ENCODE assay signal across 20 cellular contexts in the genomic region with DNA sequence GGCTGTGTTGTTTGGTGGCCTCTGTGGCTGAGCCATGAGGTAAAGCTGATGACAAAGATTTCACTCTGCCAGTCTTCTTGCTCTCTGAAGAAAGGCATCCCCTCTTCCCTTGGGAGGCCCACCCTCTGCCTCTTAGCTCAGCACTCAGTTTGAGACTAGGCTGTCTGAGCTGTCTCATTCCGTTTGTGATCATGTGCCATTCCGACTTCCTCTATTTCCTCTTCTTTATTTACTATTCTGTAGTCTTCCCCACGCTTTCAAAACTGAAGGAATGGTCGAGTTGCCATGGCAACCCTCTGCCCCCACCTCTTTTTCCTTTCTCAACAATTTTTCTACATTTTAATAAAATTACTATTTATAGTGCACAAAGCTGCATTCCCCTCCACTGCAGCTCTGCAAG. TPM values are rescaled to one million over a fixed set of nuclear protein-coding genes. Genes with fewer than 3 reads are reported as not detected.
DNase-seq lines count a peak whose midpoint lies in the region; ATAC-seq and TF ChIP-seq lines count a peak whose summit lies in the region.
"Had no signal": no experiment of that assay in that cellular context is flagged by ENCODE, and none has a peak within 500 bp of the region (broad histone marks: within the 10 kb centered on the region; RNA-seq: fewer than 3 reads in every experiment).

No MANE protein-coding gene starts in this region.

- intact Hi-C loops in activated CD8-positive, alpha-beta T cell treated with anti-CD3 and anti-CD28 coated beads for 36 hours (cut with micrococcal nuclease), result no loop called here
- intact Hi-C loops in activated B cell treated with CpG ODN at 0.5 μM for 24 hours (cut with micrococcal nuclease), result loop anchor here (1.0 to 2.0 kb wide), 2 partner anchors 9 to 13 kb away; no protein-coding TSS in a partner anchor

- peaks cover 63% of the 10 kb centered on the region for H3K4me1 Mint-ChIP-seq in activated CD8-positive, alpha-beta T cell treated with anti-CD3 and anti-CD28 coated beads for 36 hours (ENCODE audit: low read depth)
- H3K4me1 Mint-ChIP-seq in activated CD8-positive, alpha-beta T cell treated with anti-CD3 and anti-CD28 coated beads, Interleukin-2, amount 10 ng/mL, durations not matched to agents 7 days and 5 days (ENCODE audit: low read depth), result peaks cover 53% of the 10 kb centered on the region
- peaks cover 15% of the 10 kb centered on the region for H3K4me1 Mint-ChIP-seq in activated B cell treated with CpG ODN at 0.5 μM for 24 hours

- H4K91ac ChIP-seq in trophoblast cell (ENCODE audit: low read depth, low read length), result no peak overlapping the region

- H4K8ac ChIP-seq in trophoblast cell (ENCODE audit: low read depth, low read length), result no peak overlapping the region

- no peak overlapping the region for H2AFZ ChIP-seq in trophoblast cell (ENCODE audit: insufficient read depth, low read length, poor library complexity)

- no peaks in the 10 kb centered on the region for H3K36me3 ChIP-seq in trophoblast cell (ENCODE audit: control insufficient read depth in 1 of 2, insufficient read depth in 2 of 2, low read length in 2 of 2)
- H3K36me3 ChIP-seq: tibial nerve, WERI-Rb-1 had no signal

- H2BK120ac ChIP-seq in trophoblast cell (ENCODE audit: insufficient read depth, low read length, poor library complexity), result no peak overlapping the region

- no peak overlapping the region for H3K14ac ChIP-seq in trophoblast cell (ENCODE audit: low read length)

- no peak overlapping the region for H3K4ac ChIP-seq in trophoblast cell (ENCODE audit: low read depth, low read length)

- H3K79me2 ChIP-seq in trophoblast cell (ENCODE audit: control insufficient read depth, insufficient read depth, low read length, poor library complexity), result no peaks in the 10 kb centered on the region

- no peaks in the 10 kb centered on the region for H3K27me3 Mint-ChIP-seq in activated CD8-positive, alpha-beta T cell treated with anti-CD3 and anti-CD28 coated beads for 36 hours
- no peaks in the 10 kb centered on the region for H3K27me3 Mint-ChIP-seq in activated CD8-positive, alpha-beta T cell treated with anti-CD3 and anti-CD28 coated beads, Interleukin-2, amount 10 ng/mL, durations not matched to agents 7 days and 5 days (ENCODE audit: low read depth)
- H3K27me3 Mint-ChIP-seq in activated B cell treated with CpG ODN at 0.5 μM for 24 hours, result no peaks in the 10 kb centered on the region

- H3K9ac ChIP-seq in trophoblast cell (ENCODE audit: low read length), result no peak overlapping the region

- H3K4me3 ChIP-seq in trophoblast cell (ENCODE audit: low read depth, low read length), result no peak overlapping the region
- H3K4me3 ChIP-seq: SK-N-MC, tibial nerve had no signal

- CTCF ChIA-PET in activated CD8-positive, alpha-beta T cell treated with anti-CD3 and anti-CD28 coated beads for 36 hours (lab: Charles Lee), result interaction anchor here (1.0 to 1.8 kb wide), 4 partner anchors 24 to 208 kb away, joined by 3 to 6 read pairs (median 5); no protein-coding TSS in a partner anchor
- CTCF ChIA-PET in activated CD8-positive, alpha-beta T cell treated with anti-CD3 and anti-CD28 coated beads, Interleukin-2, amount 10 ng/mL, durations not matched to agents 7 days and 5 days (lab: Charles Lee), result interaction anchor here (1.1 to 7.9 kb wide), 6 partner anchors 7 to 136 kb away, joined by 3 to 110 read pairs (median 8); no protein-coding TSS in a partner anchor
- CTCF ChIA-PET in activated B cell treated with CpG ODN at 0.5 μM for 24 hours (lab: Charles Lee), result interaction anchor here (1.9 to 2.3 kb wide), 3 partner anchors 9 to 122 kb away, joined by 4 to 10 read pairs (median 5); no protein-coding TSS in a partner anchor

- H3K4me3 Mint-ChIP-seq in activated CD8-positive, alpha-beta T cell treated with anti-CD3 and anti-CD28 coated beads for 36 hours, result no peak overlapping the region
- no peak overlapping the region for H3K4me3 Mint-ChIP-seq in activated CD8-positive, alpha-beta T cell treated with anti-CD3 and anti-CD28 coated beads, Interleukin-2, amount 10 ng/mL, durations not matched to agents 7 days and 5 days
- H3K4me3 Mint-ChIP-seq in activated B cell treated with CpG ODN at 0.5 μM for 24 hours, result no peak overlapping the region

- DNase-seq in activated CD8-positive, alpha-beta T cell treated with anti-CD3 and anti-CD28 coated beads for 36 hours, result no peak
- no peak for DNase-seq in activated CD8-positive, alpha-beta T cell treated with anti-CD3 and anti-CD28 coated beads, Interleukin-2, amount 10 ng/mL, durations not matched to agents 7 days and 5 days
- DNase-seq in activated B cell treated with CpG ODN at 0.5 μM for 24 hours, result no peak
- DNase-seq in trophoblast cell, result peak; percentile 7 to 27
- no peak for DNase-seq in NCI-H1436 (lab: John Stamatoyannopoulos, UW)
- DNase-seq in HuH-7.5 (ENCODE audit: low spot score), result no peak
- no peak for DNase-seq in NCI-H345 treated with DMSO at 0.1 percent for 48 hours (lab: John Stamatoyannopoulos, UW; ENCODE audit: unreplicated experiment)
- DNase-seq: caudate nucleus; DMS 273 treated with DMSO at 0.1 percent for 48 hours; H7; NCI-H1092 treated with DMSO at 0.1 percent for 48 hours; NCI-H345; occipital lobe; stimulated activated CD4-positive, alpha-beta T cell treated with anti-CD3 and anti-CD28 coated beads, Interleukin-4, amount 100 ng/mL, for 1 hour; WERI-Rb-1 had no signal

- H2BK12ac ChIP-seq in trophoblast cell (ENCODE audit: low read length), result no peak overlapping the region

- peak overlapping the region; percentile 64 for H3K27ac Mint-ChIP-seq in activated CD8-positive, alpha-beta T cell treated with anti-CD3 and anti-CD28 coated beads for 36 hours
- no peak overlapping the region for H3K27ac Mint-ChIP-seq in activated CD8-positive, alpha-beta T cell treated with anti-CD3 and anti-CD28 coated beads, Interleukin-2, amount 10 ng/mL, durations not matched to agents 7 days and 5 days
- H3K27ac Mint-ChIP-seq in activated B cell treated with CpG ODN at 0.5 μM for 24 hours, result no peak overlapping the region

- H3K4me1 ChIP-seq in trophoblast cell (ENCODE audit: control insufficient read depth in 1 of 2, insufficient read depth in 2 of 2, low read length in 2 of 2), result no peaks in the 10 kb centered on the region

- no peak overlapping the region for H4K12ac ChIP-seq in trophoblast cell (ENCODE audit: low read depth, low read length)

- POLR2A ChIA-PET in activated CD8-positive, alpha-beta T cell treated with anti-CD3 and anti-CD28 coated beads for 36 hours (lab: Charles Lee), result interaction anchor here (0.7 to 9.3 kb wide), 4 partner anchors 9 to 234 kb away, joined by 3 to 131 read pairs (median 46); a partner anchor contains a TSS
- POLR2A ChIA-PET in activated CD8-positive, alpha-beta T cell treated with anti-CD3 and anti-CD28 coated beads, Interleukin-2, amount 10 ng/mL, durations not matched to agents 7 days and 5 days (lab: Charles Lee), result interaction anchor here (1.8 to 3.4 kb wide), 2 partner anchors 9 to 29 kb away, joined by 10 to 21 read pairs; a partner anchor contains a TSS
- POLR2A ChIA-PET in activated B cell treated with CpG ODN at 0.5 μM for 24 hours (lab: Charles Lee), result interaction anchor here (0.8 kb wide), 1 partner anchor 30 kb away, joined by 3 read pairs; no protein-coding TSS in a partner anchor

- no peak for ATAC-seq in activated CD8-positive, alpha-beta T cell treated with anti-CD3 and anti-CD28 coated beads for 36 hours
- ATAC-seq in activated CD8-positive, alpha-beta T cell treated with anti-CD3 and anti-CD28 coated beads, Interleukin-2, amount 10 ng/mL, durations not matched to agents 7 days and 5 days, result no peak
- ATAC-seq in HG02973 (IDR thresholded peaks at IDR 0.05; ENCODE audit: unreplicated experiment) (peak; percentile 58), activated B cell treated with CpG ODN at 0.5 μM for 24 hours (ENCODE audit: low read depth) (peak; percentile 67)
- ATAC-seq: HepG2 had no signal

- H3K23ac ChIP-seq in trophoblast cell (ENCODE audit: low read length), result no peak overlapping the region

- H3K27me3 ChIP-seq in trophoblast cell (ENCODE audit: insufficient read depth, low read length), result no peaks in the 10 kb centered on the region
- H3K27me3 ChIP-seq: tibial nerve had no signal

- peaks cover 7% of the 10 kb centered on the region for H3K9me3 Mint-ChIP-seq in activated CD8-positive, alpha-beta T cell treated with anti-CD3 and anti-CD28 coated beads for 36 hours
- H3K9me3 Mint-ChIP-seq in activated CD8-positive, alpha-beta T cell treated with anti-CD3 and anti-CD28 coated beads, Interleukin-2, amount 10 ng/mL, durations not matched to agents 7 days and 5 days (ENCODE audit: insufficient read depth), result no peaks in the 10 kb centered on the region
- peaks cover 3% of the 10 kb centered on the region for H3K9me3 Mint-ChIP-seq in activated B cell treated with CpG ODN at 0.5 μM for 24 hours

- no peak overlapping the region for H3K4me2 ChIP-seq in trophoblast cell (ENCODE audit: low read length)

- no peak overlapping the region for H2BK5ac ChIP-seq in trophoblast cell (ENCODE audit: low read depth, low read length, poor library complexity)

- no peak overlapping the region for H3K27ac ChIP-seq in trophoblast cell (ENCODE audit: low read depth, low read length)
- H3K27ac ChIP-seq: SK-N-MC, tibial nerve, WERI-Rb-1 had no signal

- no peak overlapping the region for H3K18ac ChIP-seq in trophoblast cell (ENCODE audit: low read length)

- H3K79me1 ChIP-seq in trophoblast cell (ENCODE audit: low read length), result no peaks in the 10 kb centered on the region

- H3K36me3 Mint-ChIP-seq in activated CD8-positive, alpha-beta T cell treated with anti-CD3 and anti-CD28 coated beads for 36 hours (ENCODE audit: low read depth), result peaks cover 1% of the 10 kb centered on the region
- H3K36me3 Mint-ChIP-seq in activated CD8-positive, alpha-beta T cell treated with anti-CD3 and anti-CD28 coated beads, Interleukin-2, amount 10 ng/mL, durations not matched to agents 7 days and 5 days (ENCODE audit: low read depth), result peaks cover 17% of the 10 kb centered on the region
- H3K36me3 Mint-ChIP-seq in activated B cell treated with CpG ODN at 0.5 μM for 24 hours (ENCODE audit: low read depth), result no peaks in the 10 kb centered on the region

- no peaks in the 10 kb centered on the region for H3K9me3 ChIP-seq in trophoblast cell (ENCODE audit: insufficient read depth, low read depth, low read length)
- H3K9me3 ChIP-seq: tibial nerve had no signal

- H2AK5ac ChIP-seq in trophoblast cell (ENCODE audit: low read length), result no peak overlapping the region

- TF ChIP-seq CTCF in activated CD8-positive, alpha-beta T cell treated with anti-CD3 and anti-CD28 coated beads for 36 hours (IDR thresholded peaks at IDR 0.05), result no peak
- TF ChIP-seq CTCF in activated B cell treated with CpG ODN at 0.5 μM for 24 hours (IDR thresholded peaks at IDR 0.05), result no peak

- no CpG with 5 or more reads among the region's 4 CpGs for WGBS in trophoblast cell (ENCODE audit: extremely low coverage, insufficient coverage, insufficient read length)

RNA-seq across cellular contexts. Expression of a gene that starts 30.9 kb away (rescaled TPM):
- 10 to 100 TPM; 15.5 to 16.2 TPM for total RNA-seq in activated CD8-positive, alpha-beta T cell treated with anti-CD3 and anti-CD28 coated beads for 36 hours
- 10 to 100 TPM; 49.0 to 49.3 TPM for total RNA-seq in activated CD8-positive, alpha-beta T cell treated with anti-CD3 and anti-CD28 coated beads, Interleukin-2, amount 10 ng/mL, durations not matched to agents 7 days and 5 days
- 15.0 and 20.0 TPM in 2 replicates for total RNA-seq in activated B cell treated with CpG ODN at 0.5 μM for 24 hours
- 0.04 TPM in 1 of 2 replicates, not detected in the other for polyA plus RNA-seq in trophoblast cell (2013)
- total RNA-seq: HepG2, lung microvascular endothelial cell had no signal
- polyA plus RNA-seq: HepG2 had no signal

RNA-seq across cellular contexts. Expression of a gene that starts 37.7 kb away (rescaled TPM):
- under 1 TPM; 0.02 to 0.14 TPM for total RNA-seq in activated CD8-positive, alpha-beta T cell treated with anti-CD3 and anti-CD28 coated beads for 36 hours
- total RNA-seq in activated CD8-positive, alpha-beta T cell treated with anti-CD3 and anti-CD28 coated beads, Interleukin-2, amount 10 ng/mL, durations not matched to agents 7 days and 5 days, result 1 to 10 TPM; 1.4 to 2.2 TPM
- 0.12 and 0.13 TPM in 2 replicates for total RNA-seq in activated B cell treated with CpG ODN at 0.5 μM for 24 hours
- not detected in 2 replicates for polyA plus RNA-seq in trophoblast cell (2013)
- total RNA-seq: HepG2, lung microvascular endothelial cell had no signal
- polyA plus RNA-seq: HepG2 had no signal

Comparison
In these comparisons a context has a peak if more than half of its experiments do, and no peak if none do; other contexts are left out.
1. ATAC-seq: peak in HG02973 (single experiment) and activated B cell treated with CpG ODN at 0.5 μM for 24 hours (single experiment); none in activated CD8-positive, alpha-beta T cell treated with anti-CD3 and anti-CD28 coated beads for 36 hours (single experiment) and activated CD8-positive, alpha-beta T cell treated with anti-CD3 and anti-CD28 coated beads, Interleukin-2, amount 10 ng/mL, durations not matched to agents 7 days and 5 days (single experiment).
2. DNase-seq: peak in trophoblast cell (2 of 2); none in activated CD8-positive, alpha-beta T cell treated with anti-CD3 and anti-CD28 coated beads for 36 hours (single experiment), activated CD8-positive, alpha-beta T cell treated with anti-CD3 and anti-CD28 coated beads, Interleukin-2, amount 10 ng/mL, durations not matched to agents 7 days and 5 days (single experiment), activated B cell treated with CpG ODN at 0.5 μM for 24 hours (single experiment), NCI-H1436 (single experiment), HuH-7.5 (single experiment) and NCI-H345 treated with DMSO at 0.1 percent for 48 hours (single experiment).